8 cellular contexts compared by ENCODE assay signal in the genomic region with DNA sequence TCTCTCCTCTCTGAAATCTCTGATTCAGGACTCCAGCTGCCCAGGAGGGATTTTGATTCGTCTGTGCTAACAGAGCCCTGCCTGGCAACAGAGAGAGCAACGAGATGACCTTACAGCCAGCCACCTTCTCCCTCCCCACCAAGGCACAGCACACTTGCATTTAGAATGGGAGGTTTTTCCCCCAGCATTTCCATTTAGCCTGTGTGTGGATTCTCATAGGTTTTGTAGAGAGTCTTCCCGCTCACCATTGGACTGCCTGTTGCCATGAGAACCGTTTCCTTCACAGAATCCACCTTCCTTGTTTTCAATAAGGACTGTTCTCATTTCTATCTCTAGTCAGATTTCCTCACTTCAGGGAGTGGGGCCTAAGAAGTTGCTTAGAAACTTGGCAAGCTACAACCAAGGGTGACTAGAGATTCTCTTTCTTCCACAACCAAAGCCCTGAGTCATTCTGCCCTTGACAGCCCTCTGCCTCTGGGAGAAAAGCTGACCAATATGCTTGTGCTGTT. TPM values are rescaled to one million over a fixed set of nuclear protein-coding genes. Genes with fewer than 3 reads are reported as not detected.
A peak's percentile ranks its signal among the peaks of the same experiment; 100 is the strongest.
DNase-seq lines count a peak whose midpoint lies in the region; ATAC-seq and TF ChIP-seq lines count a peak whose summit lies in the region.

No MANE protein-coding gene starts in this region.

- 86% methylated on average over 4 of the region's 4 CpGs; no CpG with 5 or more reads in 1 of the 2 experiments for WGBS in endodermal cell (ENCODE audit: insufficient coverage in 1 of 2, insufficient read length in 1 of 2), 2 experiments

- no peak overlapping the region for H3K4me3 Mint-ChIP-seq in endodermal cell

- peaks cover 16% of the 10 kb centered on the region for H3K4me1 ChIP-seq in PC-3 (ENCODE audit: insufficient read depth, low read length)
- peaks cover 1% of the 10 kb centered on the region for H3K4me1 ChIP-seq in endodermal cell (ENCODE audit: control insufficient read depth, insufficient read depth, low read length)
- peaks cover 16% of the 10 kb centered on the region for H3K4me1 ChIP-seq in osteoblast (ENCODE audit: insufficient read depth, low read length)
- H3K4me1 ChIP-seq in SJCRH30 = peaks cover 14% of the 10 kb centered on the region

- H4K20me1 ChIP-seq in PC-3 (ENCODE audit: low read length) = no peaks in the 10 kb centered on the region
- no peaks in the 10 kb centered on the region for H4K20me1 ChIP-seq in osteoblast (ENCODE audit: insufficient read depth, low read length)

- H3K9ac ChIP-seq in PC-3 (ENCODE audit: low read length) = no peak overlapping the region
- H3K9ac ChIP-seq in endodermal cell (ENCODE audit: extremely low read depth, low read length, poor library complexity, severe bottlenecking) = no peak overlapping the region

- CTCF ChIA-PET in PC-3 (lab: Charles Lee) = no interaction called here

- H3K4me1 Mint-ChIP-seq in endodermal cell = peaks cover 8% of the 10 kb centered on the region

- H3K9me3 Mint-ChIP-seq in endodermal cell = no peaks in the 10 kb centered on the region

- H3K36me3 Mint-ChIP-seq in endodermal cell (ENCODE audit: low read depth) = peaks cover 35% of the 10 kb centered on the region

- no peaks in the 10 kb centered on the region for H3K9me3 ChIP-seq in PC-3 (ENCODE audit: low read length)
- no peaks in the 10 kb centered on the region for H3K9me3 ChIP-seq in endodermal cell (ENCODE audit: control insufficient read depth, low read length)
- no peaks in the 10 kb centered on the region for H3K9me3 ChIP-seq in osteoblast (ENCODE audit: low read depth, low read length)
- no peaks in the 10 kb centered on the region for H3K9me3 ChIP-seq in SJCRH30 (replicated peaks)

- no TSS peak for BruUV-seq in PC-3 (replicated peaks; lab: Mats Ljungman, UMichigan)

- no peak overlapping the region for H3K4me3 ChIP-seq in PC-3 (ENCODE audit: low read length)
- no peak overlapping the region for H3K4me3 ChIP-seq in endodermal cell (ENCODE audit: low read length)
- no peak overlapping the region for H3K4me3 ChIP-seq in osteoblast (ENCODE audit: insufficient read depth, low read length)
- H3K4me3 ChIP-seq in SJCRH30 = no peak overlapping the region

- H3K79me2 ChIP-seq in PC-3 (ENCODE audit: low read length) = no peaks in the 10 kb centered on the region
- H3K79me2 ChIP-seq in osteoblast (ENCODE audit: insufficient read depth, low read length) = no peaks in the 10 kb centered on the region

- no peaks in the 10 kb centered on the region for H3K9me2 ChIP-seq in PC-3 (replicated peaks; ENCODE audit: low read length)

- POLR2A ChIA-PET in PC-3 (lab: Charles Lee; ENCODE audit: unreplicated experiment) = no interaction called here

- intact Hi-C loops in PC-3 (cut with micrococcal nuclease) = no loop called here

- H3K36me3 ChIP-seq in PC-3 (ENCODE audit: low read depth, low read length) (no peaks in the 10 kb centered on the region; the same call in 1 of the 2 replicates), endodermal cell (ENCODE audit: control insufficient read depth, insufficient read depth, low read length) (peaks cover 47% of the 10 kb centered on the region), osteoblast (ENCODE audit: insufficient read depth, low read length) (peaks cover 32% of the 10 kb centered on the region), SJCRH30 (0 out of 2 replicates have a peak, but pooled peaks cover 2% of the 10 kb centered on the region)

- H2AFZ ChIP-seq in PC-3 (ENCODE audit: low read length) = no peak overlapping the region
- no peak overlapping the region for H2AFZ ChIP-seq in osteoblast (ENCODE audit: low read length)

- no peak for ATAC-seq in PC-3
- ATAC-seq in HG03159 (IDR thresholded peaks at IDR 0.05; ENCODE audit: unreplicated experiment) = no peak

- H3F3A ChIP-seq in PC-3 (ENCODE audit: low read length, unreplicated experiment) = no peaks in the 10 kb centered on the region

- H3K27me3 ChIP-seq in PC-3 (ENCODE audit: low read length) = no peaks in the 10 kb centered on the region
- no peaks in the 10 kb centered on the region for H3K27me3 ChIP-seq in endodermal cell (ENCODE audit: control insufficient read depth, insufficient read depth, low read length, poor library complexity, severe bottlenecking)
- H3K27me3 ChIP-seq in osteoblast (ENCODE audit: insufficient read depth, low read length) = no peaks in the 10 kb centered on the region
- no peaks in the 10 kb centered on the region for H3K27me3 ChIP-seq in SJCRH30

- no peak overlapping the region for H3K27ac ChIP-seq in PC-3 (ENCODE audit: low read length)
- peak overlapping the region; percentile 13 for H3K27ac ChIP-seq in endodermal cell (ENCODE audit: low read depth, low read length)
- H3K27ac ChIP-seq in osteoblast (ENCODE audit: low read depth, low read length) = peak overlapping the region; percentile 70
- H3K27ac ChIP-seq in SJCRH30 = no peak overlapping the region

- no peak overlapping the region for H3K4me2 ChIP-seq in PC-3 (ENCODE audit: low read length)
- H3K4me2 ChIP-seq in osteoblast (ENCODE audit: insufficient read depth, low read length) = peak overlapping the region; percentile 11

- TF ChIP-seq CTCF in PC-3 (conservative IDR thresholded peaks at IDR 0.05; ENCODE audit: low read depth, low read length) (no peak), endodermal cell (conservative IDR thresholded peaks at IDR 0.05) (no peak), osteoblast (IDR thresholded peaks at IDR 0.05; ENCODE audit: extremely low read depth, low read depth, low read length) (no peak)

- H3K27ac Mint-ChIP-seq in endodermal cell = no peak overlapping the region

- DNase-seq in Daoy (ENCODE audit: low read depth) = peak; percentile 36
- peak; percentile 64 for DNase-seq in PC-3
- DNase-seq in endodermal cell = no peak
- DNase-seq in osteoblast (ENCODE audit: insufficient read length, low spot score, missing footprints) = peak; percentile 97
- DNase-seq in SJCRH30 = no peak
- DNase-seq in KBM-7 = no peak
- no peak for DNase-seq in stimulated activated CD8-positive, alpha-beta memory T cell treated with anti-CD3 and anti-CD28 coated beads, Interleukin-4, amount 100 ng/mL, for 48 hours

- H3K27me3 Mint-ChIP-seq in endodermal cell (ENCODE audit: insufficient read depth) = peaks cover 21% of the 10 kb centered on the region

- in situ Hi-C loops in KBM-7 (cut with MboI; ENCODE audit: low pct_unique_long_range_greater_than_20kb, low sequenced_read_pairs) = no loop called here

RNA-seq across cellular contexts. Expression of a gene that starts 5.8 kb away (rescaled TPM):
- total RNA-seq in Daoy (2014; rRNA removed; shearing (Covaris generic)) = 12.2 and 14.7 TPM in 2 replicates
- 27.0 and 28.3 TPM in 2 replicates for total RNA-seq in PC-3 (2014; rRNA removed)
- total RNA-seq in endodermal cell = 1 to 10 TPM; 5.0 to 8.5 TPM
- polyA plus RNA-seq in endodermal cell (2013, experiment 1 of 2) = 2.7 TPM
- polyA plus RNA-seq in endodermal cell (2013, experiment 2 of 2) = 1.9 TPM
- total RNA-seq in osteoblast = 14.7 and 18.8 TPM in 2 replicates
- total RNA-seq in SJCRH30 (2014; rRNA removed; shearing (Covaris generic)) = 3.1 and 3.5 TPM in 2 replicates

RNA-seq across cellular contexts. Expression of a gene that starts 42.8 kb away (rescaled TPM):
- total RNA-seq in Daoy (2014; rRNA removed; shearing (Covaris generic)) = 0.69 and 1.5 TPM in 2 replicates
- 15.5 and 16.0 TPM in 2 replicates for total RNA-seq in PC-3 (2014; rRNA removed)
- under 1 TPM; 0.20 to 0.26 TPM for total RNA-seq in endodermal cell
- polyA plus RNA-seq in endodermal cell (2013, experiment 1 of 2) = 0.50 TPM
- 0.75 TPM for polyA plus RNA-seq in endodermal cell (2013, experiment 2 of 2)
- 0.59 and 0.72 TPM in 2 replicates for total RNA-seq in osteoblast
- 9.5 TPM in 2 replicates for total RNA-seq in SJCRH30 (2014; rRNA removed; shearing (Covaris generic))

Comparison
In these comparisons a context has a peak if more than half of its experiments do, and no peak if none do; other contexts are left out.
1. DNase-seq: peak in Daoy (single experiment), PC-3 (single experiment) and osteoblast (single experiment); none in endodermal cell (single experiment), SJCRH30 (0 of 2), KBM-7 (single experiment) and stimulated activated CD8-positive, alpha-beta memory T cell treated with anti-CD3 and anti-CD28 coated beads, Interleukin-4, amount 100 ng/mL, for 48 hours (single experiment).
2. H3K27ac ChIP-seq: peak in endodermal cell (single experiment) and osteoblast (single experiment); none in PC-3 (single experiment) and SJCRH30 (single experiment).